In genomic region chr13:40484981-40485380, GRCh38 we compare ENCODE assay signal across 13 cellular contexts.
A peak's percentile ranks its signal among the peaks of the same experiment; 100 is the strongest.
DNase-seq lines count a peak whose midpoint lies in the region; ATAC-seq, FAIRE-seq and TF ChIP-seq lines count a peak whose summit lies in the region.
"Had no signal": no experiment of that assay in that cellular context is flagged by ENCODE, and none has a peak within 500 bp of the region (broad histone marks: within the 10 kb centered on the region; RNA-seq: fewer than 3 reads in every experiment).

No MANE protein-coding gene starts in this region.

- CTCF ChIA-PET in activated CD8-positive, alpha-beta T cell treated with anti-CD3 and anti-CD28 coated beads, Interleukin-2, amount 10 ng/mL, durations not matched to agents 7 days and 5 days (lab: Charles Lee), result interaction anchor here (0.6 to 1.7 kb wide), 4 partner anchors 22 to 416 kb away, joined by 3 read pairs; no protein-coding TSS in a partner anchor

- TF ChIP-seq POLR2A in GM12892 (IDR thresholded peaks at IDR 0.05; ENCODE audit: low read depth, low read length), result no peak

- no peak for ATAC-seq in activated CD8-positive, alpha-beta T cell treated with anti-CD3 and anti-CD28 coated beads, Interleukin-2, amount 10 ng/mL, durations not matched to agents 7 days and 5 days
- ATAC-seq in left colon, result peak; percentile 20
- ATAC-seq in GM21717 (IDR thresholded peaks at IDR 0.05; ENCODE audit: unreplicated experiment), result no peak
- no peak for ATAC-seq in GM19395 (IDR thresholded peaks at IDR 0.05; ENCODE audit: unreplicated experiment)
- ATAC-seq: gastrocnemius medialis, SK-N-SH treated with all-trans-retinoic acid at 6 μM for 48 hours had no signal

- H3K4me3 Mint-ChIP-seq in activated CD8-positive, alpha-beta T cell treated with anti-CD3 and anti-CD28 coated beads, Interleukin-2, amount 10 ng/mL, durations not matched to agents 7 days and 5 days, result peak overlapping the region; percentile 63

- no peak overlapping the region for H3K4me3 ChIP-seq in colonic mucosa
- H3K4me3 ChIP-seq: gastrocnemius medialis had no signal

- no peaks in the 10 kb centered on the region for H3K36me3 ChIP-seq in colonic mucosa
- H3K36me3 ChIP-seq: gastrocnemius medialis had no signal

- DNase-seq in NCI-H748 (lab: John Stamatoyannopoulos, UW; ENCODE audit: unreplicated experiment) (peak; percentile 14), NCI-H748 treated with DMSO at 0.1 percent for 48 hours (lab: John Stamatoyannopoulos, UW) (no peak), GM12892 (ENCODE audit: insufficient read length) (no peak), left colon (no peak), colonic mucosa (no peak)
- DNase-seq in activated CD8-positive, alpha-beta T cell treated with anti-CD3 and anti-CD28 coated beads, Interleukin-2, amount 10 ng/mL, durations not matched to agents 7 days and 5 days, result peak; percentile 34
- DNase-seq: gastrocnemius medialis, GF-D8, NCI-H2227 treated with DMSO at 0.1 percent for 48 hours had no signal

- no peak for TF ChIP-seq CTCF in colonic mucosa (IDR thresholded peaks at IDR 0.05)

- H3K9ac ChIP-seq in colonic mucosa (ENCODE audit: low read depth in 2 of 2, low read length in 2 of 2), result no peak overlapping the region

- H3K36me3 Mint-ChIP-seq in activated CD8-positive, alpha-beta T cell treated with anti-CD3 and anti-CD28 coated beads, Interleukin-2, amount 10 ng/mL, durations not matched to agents 7 days and 5 days (ENCODE audit: low read depth), result peaks cover 14% of the 10 kb centered on the region

- H3K27ac ChIP-seq in colonic mucosa, result no peak overlapping the region
- H3K27ac ChIP-seq: gastrocnemius medialis had no signal

- H3K4me1 ChIP-seq in colonic mucosa, result no peaks in the 10 kb centered on the region

- intact Hi-C loops in left colon (cut with DNase I, micrococcal nuclease), result no loop called here
- intact Hi-C loops in colonic mucosa (cut with DNase I), result no loop called here

- no peaks in the 10 kb centered on the region for H3K9me3 ChIP-seq in colonic mucosa
- H3K9me3 ChIP-seq: gastrocnemius medialis had no signal

- H3K27ac Mint-ChIP-seq in activated CD8-positive, alpha-beta T cell treated with anti-CD3 and anti-CD28 coated beads, Interleukin-2, amount 10 ng/mL, durations not matched to agents 7 days and 5 days, result peak overlapping the region; percentile 93

- no peaks in the 10 kb centered on the region for H3K27me3 Mint-ChIP-seq in activated CD8-positive, alpha-beta T cell treated with anti-CD3 and anti-CD28 coated beads, Interleukin-2, amount 10 ng/mL, durations not matched to agents 7 days and 5 days (ENCODE audit: low read depth)

- no peaks in the 10 kb centered on the region for H3K9me3 Mint-ChIP-seq in activated CD8-positive, alpha-beta T cell treated with anti-CD3 and anti-CD28 coated beads, Interleukin-2, amount 10 ng/mL, durations not matched to agents 7 days and 5 days (ENCODE audit: insufficient read depth)

- H3K27me3 ChIP-seq in colonic mucosa, result no peaks in the 10 kb centered on the region
- H3K27me3 ChIP-seq: gastrocnemius medialis had no signal

- POLR2A ChIA-PET in activated CD8-positive, alpha-beta T cell treated with anti-CD3 and anti-CD28 coated beads, Interleukin-2, amount 10 ng/mL, durations not matched to agents 7 days and 5 days (lab: Charles Lee), result interaction anchor here (0.8 to 1.1 kb wide), 4 partner anchors 10 to 294 kb away, joined by 3 to 7 read pairs (median 4); no protein-coding TSS in a partner anchor

- peak; percentile 9 for FAIRE-seq in GM12892 (lab: Jason Lieb, UNC)
- FAIRE-seq: endometrium had no signal

- peaks cover 82% of the 10 kb centered on the region for H3K4me1 Mint-ChIP-seq in activated CD8-positive, alpha-beta T cell treated with anti-CD3 and anti-CD28 coated beads, Interleukin-2, amount 10 ng/mL, durations not matched to agents 7 days and 5 days (ENCODE audit: low read depth)

Comparison
In these comparisons a context has a peak if more than half of its experiments do, and no peak if none do; other contexts are left out.
1. DNase-seq: peak in NCI-H748 (single experiment) and activated CD8-positive, alpha-beta T cell treated with anti-CD3 and anti-CD28 coated beads, Interleukin-2, amount 10 ng/mL, durations not matched to agents 7 days and 5 days (single experiment); none in NCI-H748 treated with DMSO at 0.1 percent for 48 hours (single experiment), GM12892 (single experiment), left colon (0 of 2) and colonic mucosa (single experiment).